Comparison of ENCODE assay signal across 1 cellular context in genomic region chr12:57579677-57580465, GRCh38.
TF ChIP-seq lines count a peak whose summit lies in the region.

No MANE protein-coding gene starts in this region.

TF ChIP-seq in HepG2, 621 proteins besides CTCF, POLR2A, EP300 and RAD21 (continued from another document and continues in another):
- TF ChIP-seq HMGXB3 (CRISPR knock-in tag; IDR thresholded peaks at IDR 0.05; ENCODE audit: borderline replicate concordance) (no peak), ZNF552 (CRISPR knock-in tag; IDR thresholded peaks at IDR 0.05; ENCODE audit: borderline replicate concordance) (no peak), FOXO4 (CRISPR knock-in tag; conservative IDR thresholded peaks at IDR 0.05) (no peak), ZNF354B (CRISPR knock-in tag; IDR thresholded peaks at IDR 0.05) (no peak), ZNF672 (CRISPR knock-in tag; IDR thresholded peaks at IDR 0.05) (no peak), MLX (CRISPR knock-in tag; IDR thresholded peaks at IDR 0.05) (no peak), ZNF781 (CRISPR knock-in tag; IDR thresholded peaks at IDR 0.05; ENCODE audit: borderline replicate concordance, not compliant biosample characterization) (no peak), MTA3 (CRISPR knock-in tag; IDR thresholded peaks at IDR 0.05) (no peak), RXRB (CRISPR knock-in tag; IDR thresholded peaks at IDR 0.05; ENCODE audit: borderline replicate concordance) (peak; percentile 31; the same call in 1 of the 2 replicates), ZBTB20 (CRISPR knock-in tag; IDR thresholded peaks at IDR 0.05; ENCODE audit: borderline replicate concordance, low read depth) (peak; percentile 76; the same call in 1 of the 2 replicates), ZKSCAN8 (CRISPR knock-in tag; IDR thresholded peaks at IDR 0.05; ENCODE audit: borderline replicate concordance) (0 out of 2 replicates have a peak, but pooled peaks have one; percentile 6), ZNF776 (CRISPR knock-in tag; IDR thresholded peaks at IDR 0.05) (no peak), ZNF883 (CRISPR knock-in tag; IDR thresholded peaks at IDR 0.05; ENCODE audit: not compliant biosample characterization) (peak; percentile 17), FOXP1 (IDR thresholded peaks at IDR 0.05) (no peak), FOXP1 (CRISPR knock-in tag; IDR thresholded peaks at IDR 0.05) (no peak; the same call in 1 of the 2 replicates), TEAD3 (CRISPR knock-in tag; optimal IDR thresholded peaks at IDR 0.05; ENCODE audit: borderline replicate concordance) (peak; percentile 46), ZNF414 (CRISPR knock-in tag; IDR thresholded peaks at IDR 0.05) (peak; percentile 27; the same call in 1 of the 2 replicates), SRF (IDR thresholded peaks at IDR 0.05; ENCODE audit: low read depth, low read length) (no peak), PATZ1 (CRISPR knock-in tag; IDR thresholded peaks at IDR 0.05) (peak; percentile 29; the same call in 1 of the 2 replicates), CEBPZ (IDR thresholded peaks at IDR 0.05; ENCODE audit: low read length) (no peak), ZNF207 (IDR thresholded peaks at IDR 0.05; ENCODE audit: borderline replicate concordance) (no peak), ZFP41 (CRISPR knock-in tag; IDR thresholded peaks at IDR 0.05; ENCODE audit: borderline replicate concordance) (no peak), ZSCAN21 (CRISPR knock-in tag; IDR thresholded peaks at IDR 0.05; ENCODE audit: borderline replicate concordance) (no peak), ZNF143 (CRISPR knock-in tag; IDR thresholded peaks at IDR 0.05) (no peak), FOXK1 (CRISPR knock-in tag; IDR thresholded peaks at IDR 0.05; ENCODE audit: borderline replicate concordance, low read depth) (no peak), RFX3 (CRISPR knock-in tag; IDR thresholded peaks at IDR 0.05) (no peak), THYN1 (CRISPR knock-in tag; IDR thresholded peaks at IDR 0.05; ENCODE audit: borderline replicate concordance, low read depth) (no peak), MBNL3 (CRISPR knock-in tag; conservative IDR thresholded peaks at IDR 0.05) (no peak), ZNF503 (CRISPR knock-in tag; IDR thresholded peaks at IDR 0.05) (peak; percentile 51; the same call in 1 of the 2 replicates), CEBPG (CRISPR knock-in tag; IDR thresholded peaks at IDR 0.05) (peak; percentile 56), CSRNP2 (CRISPR knock-in tag; conservative IDR thresholded peaks at IDR 0.05; ENCODE audit: low read depth) (no peak), ZNF678 (CRISPR knock-in tag; IDR thresholded peaks at IDR 0.05) (no peak), IKZF4 (CRISPR knock-in tag; IDR thresholded peaks at IDR 0.05; ENCODE audit: borderline replicate concordance, low read depth, not compliant biosample characterization) (no peak), ZNF646 (CRISPR knock-in tag; IDR thresholded peaks at IDR 0.05) (peak; percentile 88), NFIC (IDR thresholded peaks at IDR 0.05; ENCODE audit: low read length) (peak; percentile 87)
